ENCODE assay signal across 35 cellular contexts in genomic region chr2:118810766-118811165, GRCh38. TPM values are rescaled to one million over a fixed set of nuclear protein-coding genes. Genes with fewer than 3 reads are reported as not detected.
"Had no signal": no experiment of that assay in that cellular context is flagged by ENCODE, and none has a peak within 500 bp of the region (broad histone marks: within the 10 kb centered on the region; RNA-seq: fewer than 3 reads in every experiment).

No MANE protein-coding gene starts in this region.

- H3K27ac ChIP-seq: Peyer's patch, RWPE1, VCaP had no signal

- ATAC-seq: activated T-cell treated with anti-CD3 and anti-CD28 coated beads, Interleukin-2, amount 50 U/mL, for 4 hours; PC-3; Right ventricle myocardium inferior; SK-N-SH treated with all-trans-retinoic acid at 6 μM for 48 hours; T-cell; T-helper 17 cell had no signal

- H3K4me1 ChIP-seq: Peyer's patch had no signal

- H3K9me3 ChIP-seq: Peyer's patch had no signal

- H3K36me3 ChIP-seq: Peyer's patch had no signal

- DNase-seq: activated B cell treated with CpG ODN at 0.5 μM for 24 hours; activated CD4-positive, alpha-beta memory T cell treated with anti-CD3 and anti-CD28 coated beads for 36 hours; activated CD4-positive, alpha-beta T cell treated with anti-CD3 and anti-CD28 coated beads for 4 hours; activated CD4-positive, alpha-beta T cell treated with anti-CD3 and anti-CD28 coated beads, Interleukin-2, amount 50 U/mL, for 1 hour; activated CD4-positive, CD25-positive, alpha-beta regulatory T cell treated with anti-CD3 and anti-CD28 coated beads, Interleukin-2, amount 50 U/mL, for 72 hours; activated CD8-positive, alpha-beta memory T cell treated with anti-CD3 and anti-CD28 coated beads, Interleukin-2, amount 50 U/mL, for 4 hours; activated effector memory CD4-positive, alpha-beta T cell treated with Interleukin-2 at 50 U/mL for 16 hours; activated naive CD4-positive, alpha-beta T cell treated with anti-CD3 and anti-CD28 coated beads, Interleukin-2, amount 10 ng/mL, durations not matched to agents 7 days and 5 days; activated naive CD8-positive, alpha-beta T cell treated with anti-CD3 and anti-CD28 coated beads, Interleukin-2, amount 50 U/mL, for 24 hours; activated T-cell treated with anti-CD3 and anti-CD28 coated beads for 4 hours; activated T-cell treated with anti-CD3 and anti-CD28 coated beads, Interleukin-2, amount 50 U/mL, for 4 hours; anterior cingulate cortex; caudate nucleus; cerebellar nuclear complex; Kasumi-1; MM.1S; MV-4-11; NCI-H1092; NCI-H1436 treated with DMSO at 0.1 percent for 48 hours; NCI-H1694 treated with DMSO at 0.1 percent for 48 hours; NCI-H2029; NCI-H345; NCI-H748 treated with DMSO at 0.1 percent for 48 hours; NK-92 treated with Interleukin-12 subunit alpha and Interleukin-12 subunit beta, amount 100 ng/mL, for 24 hours; PC-3; Peyer's patch; SIG-M5; T-cell; T-helper 17 cell had no signal

- H3K27me3 ChIP-seq: Peyer's patch had no signal

- H3K4me3 ChIP-seq: Peyer's patch had no signal

RNA-seq across cellular contexts. Expression of gene EN1, which starts 36.7 kb away (rescaled TPM):
- total RNA-seq: activated B cell treated with CpG ODN at 0.5 μM for 24 hours; activated CD4-positive, alpha-beta memory T cell treated with anti-CD3 and anti-CD28 coated beads for 36 hours; activated T-cell treated with anti-CD3 and anti-CD28 coated beads, Interleukin-2, amount 50 U/mL, for 4 hours; bronchial epithelial cell; NCI-H460; Peyer's patch; Right ventricle myocardium inferior; T-cell; T-helper 17 cell had no signal
